13 cellular contexts compared by ENCODE assay signal in genomic region chr22:32802291-32802826, GRCh38. TPM values are rescaled to one million over a fixed set of nuclear protein-coding genes. Genes with fewer than 3 reads are reported as not detected.
DNase-seq lines count a peak whose midpoint lies in the region; ATAC-seq, FAIRE-seq and TF ChIP-seq lines count a peak whose summit lies in the region.
"Had no signal": no experiment of that assay in that cellular context is flagged by ENCODE, and none has a peak within 500 bp of the region (broad histone marks: within the 10 kb centered on the region; RNA-seq: fewer than 3 reads in every experiment).

No MANE protein-coding gene starts in this region.

- H2BK15ac ChIP-seq in H1 (ENCODE audit: low read length): no peak overlapping the region

- TF ChIP-seq POLR2A in H1 (IDR thresholded peaks at IDR 0.05; ENCODE audit: control extremely low read depth in 1 of 2, low read depth in 2 of 2, low read length in 2 of 2): no peak

- H3K18ac ChIP-seq in H1 (ENCODE audit: extremely low read depth, low read length): no peak overlapping the region

- 16% methylated on average over 12 of the region's 12 CpGs; no CpG with 5 or more reads in 1 of the 2 experiments for WGBS in H1 (ENCODE audit: extremely low coverage in 1 of 2, insufficient coverage in 1 of 2, insufficient read length in 1 of 2, insufficient replicate concordance in 2 of 2, low coverage in 1 of 2, low lambda C conversion rate in 2 of 2, missing lambda C conversion rate in 1 of 2), 2 experiments

- H3K4me1 ChIP-seq in H1 (replicated peaks in 1 of 4; ENCODE audit: control insufficient read depth in 3 of 4, insufficient read depth in 4 of 4, low read length in 3 of 4) (peaks cover 3 to 20% (median 9%) of the 10 kb centered on the region in 4 experiments), tibial artery (peaks cover 0 to 41% (median 17%) of the 10 kb centered on the region in 4 donors)

- peak overlapping the region in 1 of 4 experiments; percentile 39; a peak in 1 of 7 replicates for H3K9ac ChIP-seq in H1 (replicated peaks in 1 of 4; ENCODE audit: extremely low read depth in 1 of 4, low read depth in 3 of 4, low read length in 3 of 4)

- H4K20me1 ChIP-seq in H1 (replicated peaks in 1 of 2; ENCODE audit: control insufficient read depth in 1 of 2, insufficient read depth in 2 of 2, low read length in 2 of 2): peaks cover 8 to 20% of the 10 kb centered on the region in 2 experiments

- TF ChIP-seq RAD21 in H1 (IDR thresholded peaks at IDR 0.05 in 1 of 2, conservative IDR thresholded peaks at IDR 0.05 in 1 of 2; ENCODE audit: low read depth in 2 of 2, low read length in 2 of 2): no peak

- H3K9me3 ChIP-seq in H1 (ENCODE audit: insufficient read depth in 2 of 2, low read depth in 1 of 2, low read length in 1 of 2): no peaks in the 10 kb centered on the region
- no peaks in the 10 kb centered on the region for H3K9me3 ChIP-seq in tibial artery

- ATAC-seq in activated T-cell treated with anti-CD3 and anti-CD28 coated beads, Interleukin-2, amount 50 U/mL, for 4 hours: no peak
- ATAC-seq in GM21723 (IDR thresholded peaks at IDR 0.05; ENCODE audit: unreplicated experiment): no peak
- ATAC-seq in GM21367 (IDR thresholded peaks at IDR 0.05; ENCODE audit: unreplicated experiment): no peak

- TF ChIP-seq CTCF in H1 (IDR thresholded peaks at IDR 0.05; ENCODE audit: control extremely low read depth in 1 of 3, insufficient read depth in 1 of 3, low read depth in 1 of 3, low read length in 3 of 3) (no peak), mesothelial cell of epicardium (IDR thresholded peaks at IDR 0.05; ENCODE audit: unreplicated experiment) (no peak), tibial artery (IDR thresholded peaks at IDR 0.05) (no peak)

- H3K4ac ChIP-seq in H1 (replicated peaks; ENCODE audit: insufficient read length, low read depth, low read length): no peak overlapping the region

- H3K14ac ChIP-seq in H1 (ENCODE audit: insufficient read length): no peak overlapping the region

- FAIRE-seq in H1 (lab: Jason Lieb, UNC): no peak

- H3K27ac Mint-ChIP-seq in mesothelial cell of epicardium: peak overlapping the region; percentile 60
- H3K27ac Mint-ChIP-seq: activated naive CD4-positive, alpha-beta T cell treated with anti-CD3 and anti-CD28 coated beads, Interleukin-2, amount 50 U/mL, for 72 hours; memory B cell; T-helper 1 cell treated with Interleukin-12 subunit alpha and Interleukin-12 subunit beta and Interleukin-4 antibody, amounts not matched to agents 30 μg/mL and 1 μg/mL, for 36 hours had no signal

- peak overlapping the region; percentile 80 to 94 for H3K4me2 ChIP-seq in H1 (ENCODE audit: insufficient read depth in 1 of 2, low read depth in 2 of 2, low read length in 2 of 2)

- no peak overlapping the region for H4K5ac ChIP-seq in H1 (ENCODE audit: insufficient read length, low read depth, low read length)

- POLR2A ChIA-PET in H1 (lab: Charles Lee; ENCODE audit: partially characterized antibody): interaction anchor here (0.6 to 4.1 kb wide), 10 partner anchors 9 to 276 kb away, joined by 3 to 30 read pairs (median 4); no protein-coding TSS in a partner anchor

- H3K27ac ChIP-seq in H1 (ENCODE audit: low read depth, low read length) (no peak overlapping the region), tibial artery (peak overlapping the region; percentile 89 to 92)

- H2BK5ac ChIP-seq in H1 (ENCODE audit: low read depth, low read length): no peak overlapping the region

- peaks cover 9% of the 10 kb centered on the region; the same call in 1 of the 2 replicates for H3K23me2 ChIP-seq in H1 (ENCODE audit: low read depth, low read length)

- no peaks in the 10 kb centered on the region for H3K4me1 Mint-ChIP-seq in activated T-cell treated with anti-CD3 and anti-CD28 coated beads, Interleukin-2, amount 50 U/mL, for 4 hours (ENCODE audit: low read depth)
- H3K4me1 Mint-ChIP-seq in mesothelial cell of epicardium: peaks cover 45% of the 10 kb centered on the region
- H3K4me1 Mint-ChIP-seq: memory B cell had no signal

- intact Hi-C loops in tibial artery (cut with DNase I; ENCODE audit: low total_unique reads): loop anchor here (5.0 to 10.0 kb wide), 2 partner anchors 50 to 178 kb away; no protein-coding TSS in a partner anchor

- no peak overlapping the region for H4K8ac ChIP-seq in H1 (ENCODE audit: extremely low read depth, insufficient read depth, low read length)

- peaks cover 74% of the 10 kb centered on the region for H3K27me3 Mint-ChIP-seq in activated T-cell treated with anti-CD3 and anti-CD28 coated beads, Interleukin-2, amount 50 U/mL, for 4 hours (ENCODE audit: low read depth)
- no peaks in the 10 kb centered on the region for H3K27me3 Mint-ChIP-seq in mesothelial cell of epicardium (ENCODE audit: low read depth)

- CTCF ChIA-PET in H1 (lab: Charles Lee; ENCODE audit: partially characterized antibody): interaction anchor here (0.6 to 12.8 kb wide), 7 partner anchors 12 to 465 kb away, joined by 3 to 167 read pairs (median 3); no protein-coding TSS in a partner anchor

- no peak for DNase-seq in activated T-cell treated with anti-CD3 and anti-CD28 coated beads, Interleukin-2, amount 50 U/mL, for 4 hours
- DNase-seq in activated T-cell treated with anti-CD3 and anti-CD28 coated beads for 4 hours (no peak), H1 (ENCODE audit: low read depth in 1 of 2, low spot score in 2 of 2) (no peak), mesothelial cell of epicardium (ENCODE audit: low spot score in 2 of 2, unreplicated experiment in 2 of 2) (no peak), tibial artery (peak in 1 of 2 donors; percentile 51), NOMO-1 (lab: John Stamatoyannopoulos, UW; ENCODE audit: unreplicated experiment in 2 of 2) (no peak)
- DNase-seq: ACHN, NCI-H1417 treated with DMSO at 0.1 percent for 48 hours had no signal

- H3K4me3 Mint-ChIP-seq in activated T-cell treated with anti-CD3 and anti-CD28 coated beads, Interleukin-2, amount 50 U/mL, for 4 hours: peak overlapping the region; percentile 21
- peak overlapping the region; percentile 85 for H3K4me3 Mint-ChIP-seq in mesothelial cell of epicardium
- H3K4me3 Mint-ChIP-seq: T-helper 1 cell treated with Interleukin-12 subunit alpha and Interleukin-12 subunit beta and Interleukin-4 antibody, amounts not matched to agents 30 μg/mL and 1 μg/mL, for 36 hours had no signal

- H3K36me3 ChIP-seq in H1 (ENCODE audit: control insufficient read depth in 2 of 4, insufficient read depth in 4 of 4, low read length in 3 of 4) (no peaks in the 10 kb centered on the region), tibial artery (no peaks in the 10 kb centered on the region)

- no peaks in the 10 kb centered on the region for H3K79me1 ChIP-seq in H1 (ENCODE audit: low read depth, low read length)

- no peaks in the 10 kb centered on the region for H3K9me3 Mint-ChIP-seq in activated T-cell treated with anti-CD3 and anti-CD28 coated beads, Interleukin-2, amount 50 U/mL, for 4 hours
- H3K9me3 Mint-ChIP-seq in mesothelial cell of epicardium: no peaks in the 10 kb centered on the region
- H3K9me3 Mint-ChIP-seq: activated naive CD4-positive, alpha-beta T cell treated with anti-CD3 and anti-CD28 coated beads, Interleukin-2, amount 50 U/mL, for 72 hours; memory B cell; T-helper 1 cell treated with Interleukin-12 subunit alpha and Interleukin-12 subunit beta and Interleukin-4 antibody, amounts not matched to agents 30 μg/mL and 1 μg/mL, for 36 hours had no signal

- no peak overlapping the region for H3K56ac ChIP-seq in H1 (replicated peaks; ENCODE audit: insufficient read length, low read depth, low read length)

- H3K79me2 ChIP-seq in H1 (ENCODE audit: control insufficient read depth in 1 of 2, insufficient read depth in 2 of 2, low read length in 2 of 2): no peaks in the 10 kb centered on the region

- H3K36me3 Mint-ChIP-seq in activated T-cell treated with anti-CD3 and anti-CD28 coated beads, Interleukin-2, amount 50 U/mL, for 4 hours (ENCODE audit: insufficient read depth): no peaks in the 10 kb centered on the region
- H3K36me3 Mint-ChIP-seq in mesothelial cell of epicardium: no peaks in the 10 kb centered on the region
- H3K36me3 Mint-ChIP-seq: activated naive CD4-positive, alpha-beta T cell treated with anti-CD3 and anti-CD28 coated beads, Interleukin-2, amount 50 U/mL, for 72 hours; memory B cell had no signal

- H4K91ac ChIP-seq in H1 (replicated peaks; ENCODE audit: insufficient read length, low read length): no peak overlapping the region

- H3K27me3 ChIP-seq in H1 (replicated peaks in 1 of 4; ENCODE audit: control insufficient read depth in 3 of 4, extremely low read depth in 1 of 4, insufficient read depth in 3 of 4, low read length in 3 of 4): peaks cover 0 to 33% (median 24%) of the 10 kb centered on the region in 4 experiments; a peak in 5 of 7 replicates
- no peaks in the 10 kb centered on the region for H3K27me3 ChIP-seq in tibial artery

- H2BK120ac ChIP-seq in H1 (replicated peaks; ENCODE audit: low read depth, low read length): no peak overlapping the region

- no peak overlapping the region for H2BK20ac ChIP-seq in H1 (ENCODE audit: low read length)

- H3K4me3 ChIP-seq in H1 (ENCODE audit: extremely low read depth in 1 of 4, insufficient read depth in 2 of 4, low read depth in 3 of 4, low read length in 4 of 4) (peak overlapping the region; percentile 21 to 71 (median 46)), tibial artery (peak overlapping the region; percentile 81 to 92)

- no peak overlapping the region for H2BK12ac ChIP-seq in H1 (ENCODE audit: low read depth, low read length)

- H3K23ac ChIP-seq in H1 (ENCODE audit: insufficient read length): no peak overlapping the region

- TF ChIP-seq EP300 in H1 (IDR thresholded peaks at IDR 0.05; ENCODE audit: borderline replicate concordance in 1 of 2, low read depth in 2 of 2, low read length in 2 of 2): no peak

- peak overlapping the region; percentile 90; the same call in 1 of the 2 replicates for H2AK5ac ChIP-seq in H1 (ENCODE audit: low read depth, low read length)

- H2AFZ ChIP-seq in H1 (ENCODE audit: low read length): no peak overlapping the region

TF ChIP-seq in H1, 55 proteins besides CTCF, POLR2A, EP300 and RAD21 (continues in another document):
- no peak for TF ChIP-seq SUZ12 (IDR thresholded peaks at IDR 0.05; ENCODE audit: low read length)

RNA-seq across cellular contexts. Expression of gene TIMP3, which starts 0.9 kb away (rescaled TPM):
- total RNA-seq in activated T-cell treated with anti-CD3 and anti-CD28 coated beads, Interleukin-2, amount 50 U/mL, for 4 hours: 1 to 10 TPM; 1.1 to 2.3 (median 1.5) TPM
- 4.7 and 4.8 TPM in 2 replicates for total RNA-seq in H1 (2021; fragmentation: NEBNext Ultra II Directional; extraction: Animal tissue kit (Norgen Biotek cat#: 25700))
- 1.1 and 1.3 TPM in 2 replicates for polyA plus RNA-seq in H1 (2011; rRNA removed)
- 1.1 TPM for polyA plus RNA-seq in H1 (2011; cell fraction: cytosol; rRNA removed)
- polyA plus RNA-seq in H1 (2011; cell fraction: nucleus; rRNA removed): 0.94 TPM
- 1.5 to 1.9 TPM (median 1.6 TPM) in 4 replicates for polyA plus RNA-seq in H1 (2012, experiment 1 of 2)
- polyA plus RNA-seq in H1 (2012, experiment 2 of 2): 1.4 TPM
- polyA plus RNA-seq in H1 (2013, experiment 1 of 2): 4.1 TPM
- 5.0 TPM for polyA plus RNA-seq in H1 (2013, experiment 2 of 2)
- 2.1 and 2.2 TPM in 2 replicates for polyA minus RNA-seq in H1 (2011; rRNA and poly(A)+ RNA removed)
- 1.3 TPM for polyA minus RNA-seq in H1 (2011; cell fraction: cytosol; rRNA and poly(A)+ RNA removed)
- 1.4 TPM for polyA minus RNA-seq in H1 (2011; cell fraction: nucleus; rRNA and poly(A)+ RNA removed)
- 65.9 to 68.2 TPM (median 67.2 TPM) in 3 replicates for total RNA-seq in mesothelial cell of epicardium
- total RNA-seq: activated naive CD4-positive, alpha-beta T cell treated with anti-CD3 and anti-CD28 coated beads, Interleukin-2, amount 50 U/mL, for 72 hours had no signal

Comparison
In these comparisons a context has a peak if more than half of its experiments do, and no peak if none do; other contexts are left out.
1. RNA of gene TIMP3, which starts 0.9 kb away (total RNA-seq): 65.9 to 68.2 TPM in mesothelial cell of epicardium; 4.7 to 4.8 TPM in H1 and 1.1 to 2.3 TPM in activated T-cell treated with anti-CD3 and anti-CD28 coated beads, Interleukin-2, amount 50 U/mL, for 4 hours; every median in the first group is over 10 times any median in the second.